Comparison of ENCODE assay signal across 8 cellular contexts in the genomic region with DNA sequence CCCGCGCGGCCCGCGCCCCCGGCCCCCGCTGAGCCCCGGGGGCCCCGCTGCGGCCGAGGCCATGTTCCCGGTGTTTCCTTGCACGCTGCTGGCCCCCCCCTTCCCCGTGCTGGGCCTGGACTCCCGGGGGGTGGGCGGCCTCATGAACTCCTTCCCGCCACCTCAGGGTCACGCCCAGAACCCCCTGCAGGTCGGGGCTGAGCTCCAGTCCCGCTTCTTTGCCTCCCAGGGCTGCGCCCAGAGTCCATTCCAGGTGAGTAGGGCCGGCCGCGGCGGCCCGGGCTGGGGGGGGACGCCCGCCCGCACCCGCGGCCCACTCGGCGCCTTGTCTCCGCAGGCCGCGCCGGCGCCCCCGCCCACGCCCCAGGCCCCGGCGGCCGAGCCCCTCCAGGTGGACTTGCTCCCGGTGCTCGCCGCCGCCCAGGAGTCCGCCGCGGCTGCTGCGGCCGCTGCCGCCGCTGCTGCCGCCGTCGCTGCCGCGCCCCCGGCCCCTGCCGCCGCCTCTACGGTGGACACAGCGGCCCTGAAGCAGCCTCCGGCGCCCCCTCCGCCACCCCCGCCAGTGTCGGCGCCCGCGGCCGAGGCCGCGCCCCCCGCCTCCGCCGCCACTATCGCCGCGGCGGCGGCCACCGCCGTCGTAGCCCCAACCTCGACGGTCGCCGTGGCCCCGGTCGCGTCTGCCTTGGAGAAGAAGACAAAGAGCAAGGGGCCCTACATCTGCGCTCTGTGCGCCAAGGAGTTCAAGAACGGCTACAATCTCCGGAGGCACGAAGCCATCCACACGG. TPM values are rescaled to one million over a fixed set of nuclear protein-coding genes. Genes with fewer than 3 reads are reported as not detected.
A peak's percentile ranks its signal among the peaks of the same experiment; 100 is the strongest.
DNase-seq lines count a peak whose midpoint lies in the region; ATAC-seq and TF ChIP-seq lines count a peak whose summit lies in the region.

No MANE protein-coding gene starts in this region.

- H3K4me2 ChIP-seq in OCI-LY3 (ENCODE audit: low read length), result peak overlapping the region; percentile 97

- H3K4me3 ChIP-seq in OCI-LY3 (ENCODE audit: low read length), result peak overlapping the region; percentile 84
- H3K4me3 ChIP-seq in left ventricle myocardium inferior, result peak overlapping the region; percentile 75
- peak overlapping the region; percentile 59 to 70 (median 60) for H3K4me3 ChIP-seq in sigmoid colon

- peaks cover 52% of the 10 kb centered on the region for H3K36me3 ChIP-seq in OCI-LY3 (replicated peaks; ENCODE audit: low read depth, low read length)
- H3K36me3 ChIP-seq in left ventricle myocardium inferior, result peaks cover 24% of the 10 kb centered on the region
- peaks cover 0 to 22% (median 8%) of the 10 kb centered on the region in 4 donors for H3K36me3 ChIP-seq in sigmoid colon

- H3K27ac Mint-ChIP-seq in activated naive CD4-positive, alpha-beta T cell treated with anti-CD3 and anti-CD28 coated beads, Interleukin-2, amount 10 ng/mL, durations not matched to agents 7 days and 5 days, result peak overlapping the region; percentile 98

- peaks cover 28% of the 10 kb centered on the region for H3K79me2 ChIP-seq in OCI-LY3 (ENCODE audit: low read length)

- 1% methylated on average over 99 of the region's 99 CpGs for WGBS in sigmoid colon, 2 donors

- H3K27ac ChIP-seq in OCI-LY3 (ENCODE audit: low read length) (peak overlapping the region; percentile 87), left ventricle myocardium inferior (replicated peaks) (peak overlapping the region; percentile 97), sigmoid colon (peak overlapping the region; percentile 94 to 97 (median 95))

- no peak for TF ChIP-seq POLR2A in sigmoid colon (IDR thresholded peaks at IDR 0.05)

- H3K27me3 ChIP-seq in OCI-LY3 (ENCODE audit: low read depth, low read length), result no peaks in the 10 kb centered on the region
- H3K27me3 ChIP-seq in left ventricle myocardium inferior (ENCODE audit: low read depth), result no peaks in the 10 kb centered on the region
- H3K27me3 ChIP-seq in sigmoid colon, result no peaks in the 10 kb centered on the region

- TF ChIP-seq EP300 in sigmoid colon (IDR thresholded peaks at IDR 0.05), result no peak

- no peak for TF ChIP-seq CTCF in OCI-LY3 (IDR thresholded peaks at IDR 0.05; ENCODE audit: low read depth, low read length)
- no peak for TF ChIP-seq CTCF in left ventricle myocardium inferior (IDR thresholded peaks at IDR 0.05; ENCODE audit: borderline replicate concordance)
- no peak for TF ChIP-seq CTCF in sigmoid colon (IDR thresholded peaks at IDR 0.05)

- peak; percentile 81 for DNase-seq in COLO668 (lab: John Stamatoyannopoulos, UW; ENCODE audit: unreplicated experiment)
- peak; percentile 69 for DNase-seq in activated naive CD4-positive, alpha-beta T cell treated with anti-CD3 and anti-CD28 coated beads, Interleukin-2, amount 10 ng/mL, durations not matched to agents 7 days and 5 days
- peak; percentile 63 for DNase-seq in left ventricle myocardium inferior
- peak; percentile 84 for DNase-seq in sigmoid colon

- H3K9me3 ChIP-seq in OCI-LY3 (ENCODE audit: insufficient read depth, low read length) (no peaks in the 10 kb centered on the region), left ventricle myocardium inferior (replicated peaks) (no peaks in the 10 kb centered on the region), sigmoid colon (no peaks in the 10 kb centered on the region)

- H3K4me1 Mint-ChIP-seq in activated naive CD4-positive, alpha-beta T cell treated with anti-CD3 and anti-CD28 coated beads, Interleukin-2, amount 10 ng/mL, durations not matched to agents 7 days and 5 days, result peaks cover 63% of the 10 kb centered on the region

- H3K4me3 Mint-ChIP-seq in activated naive CD4-positive, alpha-beta T cell treated with anti-CD3 and anti-CD28 coated beads, Interleukin-2, amount 10 ng/mL, durations not matched to agents 7 days and 5 days, result peak overlapping the region; percentile 97

- H4K20me1 ChIP-seq in OCI-LY3 (ENCODE audit: insufficient read depth, low read length), result peaks cover 25% of the 10 kb centered on the region

- H3K4me1 ChIP-seq in OCI-LY3 (ENCODE audit: low read length) (peaks cover 64% of the 10 kb centered on the region), left ventricle myocardium inferior (peaks cover 63% of the 10 kb centered on the region), sigmoid colon (peaks cover 0 to 56% (median 50%) of the 10 kb centered on the region in 4 donors)

- H3K9ac ChIP-seq in OCI-LY3 (ENCODE audit: low read length), result peak overlapping the region; percentile 98

- CTCF ChIA-PET in activated naive CD4-positive, alpha-beta T cell treated with anti-CD3 and anti-CD28 coated beads, Interleukin-2, amount 10 ng/mL, durations not matched to agents 7 days and 5 days (lab: Charles Lee), result interaction anchor here (1.2 to 3.7 kb wide), 8 partner anchors 13 to 166 kb away, joined by 4 to 59 read pairs (median 8); a partner anchor contains a TSS

- no peak overlapping the region for H2AFZ ChIP-seq in OCI-LY3 (ENCODE audit: low read depth, low read length)

- ATAC-seq in HG02885 (IDR thresholded peaks at IDR 0.05; ENCODE audit: poor library complexity, unreplicated experiment) (peak; percentile 0), GM21825 (IDR thresholded peaks at IDR 0.05; ENCODE audit: unreplicated experiment) (no peak), GM21360 (IDR thresholded peaks at IDR 0.05; ENCODE audit: unreplicated experiment) (no peak)

- intact Hi-C loops in left ventricle myocardium inferior (cut with micrococcal nuclease) (no loop called here), sigmoid colon (cut with DNase I) (no loop called here)

- no peaks in the 10 kb centered on the region for H3K9me3 Mint-ChIP-seq in activated naive CD4-positive, alpha-beta T cell treated with anti-CD3 and anti-CD28 coated beads, Interleukin-2, amount 10 ng/mL, durations not matched to agents 7 days and 5 days

- H3K36me3 Mint-ChIP-seq in activated naive CD4-positive, alpha-beta T cell treated with anti-CD3 and anti-CD28 coated beads, Interleukin-2, amount 10 ng/mL, durations not matched to agents 7 days and 5 days, result peaks cover 61% of the 10 kb centered on the region

- peaks cover 19% of the 10 kb centered on the region for H3K27me3 Mint-ChIP-seq in activated naive CD4-positive, alpha-beta T cell treated with anti-CD3 and anti-CD28 coated beads, Interleukin-2, amount 10 ng/mL, durations not matched to agents 7 days and 5 days

RNA-seq across cellular contexts. Expression of a gene that starts 0.5 kb away (rescaled TPM):
- 77.6 TPM for total RNA-seq in left ventricle myocardium inferior
- 100 to 1,000 TPM in 1 of 4 donors, 10 to 100 TPM in 3; 59.6 to 102 (median 67.2) TPM for total RNA-seq in sigmoid colon
- polyA plus RNA-seq in sigmoid colon, result 100 to 1,000 TPM; 137 to 226 (median 192) TPM

RNA-seq across cellular contexts. Expression of a gene that starts 5.2 kb away (rescaled TPM):
- total RNA-seq in left ventricle myocardium inferior (2.1 TPM), sigmoid colon (10 to 100 TPM in 2 of 4 donors, 1 to 10 TPM in 2; 5.4 to 22.7 (median 9.6) TPM)
- 1 to 10 TPM in 1 of 3 donors, under 1 TPM in 1, not detected in 1; 0.69 to 2.2 TPM for polyA plus RNA-seq in sigmoid colon

RNA-seq across cellular contexts. Expression of a gene that starts 9.1 kb away (rescaled TPM):
- 12.9 TPM for total RNA-seq in left ventricle myocardium inferior
- 10 to 100 TPM; 18.5 to 29.9 (median 25.7) TPM for total RNA-seq in sigmoid colon
- 10 to 100 TPM; 20.4 to 36.6 (median 29.1) TPM for polyA plus RNA-seq in sigmoid colon

RNA-seq across cellular contexts. Expression of a gene that starts 13.4 kb away (rescaled TPM):
- total RNA-seq in left ventricle myocardium inferior (38.6 TPM), sigmoid colon (10 to 100 TPM; 62.3 to 94.5 (median 68.6) TPM)
- polyA plus RNA-seq in sigmoid colon, result 100 to 1,000 TPM; 201 to 368 (median 265) TPM

RNA-seq across cellular contexts. Expression of a gene that starts 16.3 kb away (rescaled TPM):
- 46.9 TPM for total RNA-seq in left ventricle myocardium inferior
- 10 to 100 TPM; 11.5 to 16.1 (median 13.7) TPM for total RNA-seq in sigmoid colon
- 10 to 100 TPM; 28.0 to 71.5 (median 31.2) TPM for polyA plus RNA-seq in sigmoid colon
